Comparison of ENCODE assay signal across 20 cellular contexts in the genomic region with DNA sequence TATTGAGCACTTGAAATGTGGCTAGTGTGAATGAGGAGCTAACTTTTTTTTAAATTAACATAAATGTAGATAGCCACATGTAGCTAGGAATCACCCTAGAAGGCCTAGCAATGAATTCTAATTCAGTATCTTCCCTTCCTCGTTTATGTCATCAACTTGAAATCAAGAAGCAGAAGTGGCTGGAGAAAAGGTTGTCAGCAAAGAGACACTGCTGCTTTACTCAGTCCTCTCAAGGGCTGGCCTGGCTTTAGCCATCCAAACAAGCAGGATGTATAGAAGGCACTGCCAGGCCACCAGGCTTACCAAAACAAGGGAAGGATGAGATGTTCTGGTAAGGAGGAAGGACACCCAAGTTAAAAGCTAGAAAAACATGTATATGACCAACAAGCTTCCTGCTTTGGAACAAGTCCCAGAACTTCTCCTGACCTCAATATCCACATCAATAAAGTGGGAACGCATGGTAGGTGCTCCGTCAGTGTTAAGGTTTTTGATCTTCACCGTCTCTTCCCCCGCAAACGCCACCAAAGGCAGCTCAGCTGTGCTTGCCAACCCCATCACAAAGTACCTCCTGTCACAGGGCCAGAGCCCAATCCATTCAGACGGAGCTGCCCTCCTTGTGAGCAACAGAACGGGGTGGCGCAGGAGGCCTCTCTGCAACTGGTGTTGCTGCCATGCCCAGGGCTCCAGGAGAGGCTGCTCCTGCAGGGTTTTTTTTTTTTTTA.
A peak's percentile ranks its signal among the peaks of the same experiment; 100 is the strongest.
DNase-seq lines count a peak whose midpoint lies in the region; ATAC-seq and TF ChIP-seq lines count a peak whose summit lies in the region.
"Had no signal": no experiment of that assay in that cellular context is flagged by ENCODE, and none has a peak within 500 bp of the region (broad histone marks: within the 10 kb centered on the region; RNA-seq: fewer than 3 reads in every experiment).

No MANE protein-coding gene starts in this region.

- no peaks in the 10 kb centered on the region for H3K36me3 ChIP-seq in DND-41 (ENCODE audit: insufficient read depth, low read length)
- H3K36me3 ChIP-seq: left ventricle myocardium inferior had no signal

- no peaks in the 10 kb centered on the region for H4K20me1 ChIP-seq in DND-41 (ENCODE audit: insufficient read depth, low read length)

- TF ChIP-seq CTCF in DND-41 (IDR thresholded peaks at IDR 0.05; ENCODE audit: borderline replicate concordance, extremely low read depth, low read length, poor library complexity, severe bottlenecking): no peak
- no peak for TF ChIP-seq CTCF in CD4-positive, alpha-beta T cell (IDR thresholded peaks at IDR 0.05)

- POLR2A ChIA-PET in naive thymus-derived CD8-positive, alpha-beta T cell (lab: Charles Lee): interaction anchor here (0.7 to 1.3 kb wide), 2 partner anchors 10 to 873 kb away, joined by 3 read pairs; no protein-coding TSS in a partner anchor
- POLR2A ChIA-PET in CD4-positive, alpha-beta T cell (lab: Charles Lee): no interaction called here

- peak overlapping the region in 8 of 10 donors; percentile 4 to 90 (median 64) for H3K27ac Mint-ChIP-seq in naive thymus-derived CD8-positive, alpha-beta T cell
- H3K27ac Mint-ChIP-seq in CD4-positive, alpha-beta T cell: no peak overlapping the region
- H3K27ac Mint-ChIP-seq: activated T-cell treated with anti-CD3 and anti-CD28 coated beads, Interleukin-2, amount 50 U/mL, for 24 hours had no signal

- intact Hi-C loops in CD4-positive, alpha-beta T cell (cut with DNase I, micrococcal nuclease): no loop called here

- H3K27me3 ChIP-seq in DND-41 (ENCODE audit: insufficient read depth, low read length, poor library complexity): no peaks in the 10 kb centered on the region
- no peaks in the 10 kb centered on the region for H3K27me3 ChIP-seq in CD4-positive, alpha-beta T cell (ENCODE audit: control insufficient read depth, insufficient read depth, low read length)

- H3K4me1 Mint-ChIP-seq in naive thymus-derived CD8-positive, alpha-beta T cell: peaks cover 20 to 52% (median 43%) of the 10 kb centered on the region in 4 donors
- H3K4me1 Mint-ChIP-seq in CD4-positive, alpha-beta T cell (ENCODE audit: low read depth): peaks cover 15% of the 10 kb centered on the region

- H3K9me3 ChIP-seq in DND-41 (ENCODE audit: insufficient read depth, low read length, severe bottlenecking): no peaks in the 10 kb centered on the region
- no peaks in the 10 kb centered on the region for H3K9me3 ChIP-seq in CD4-positive, alpha-beta T cell (ENCODE audit: control insufficient read depth, low read length)
- H3K9me3 ChIP-seq: left ventricle myocardium inferior had no signal

- H3K9me3 Mint-ChIP-seq in naive thymus-derived CD8-positive, alpha-beta T cell: no peaks in the 10 kb centered on the region
- H3K9me3 Mint-ChIP-seq in CD4-positive, alpha-beta T cell: no peaks in the 10 kb centered on the region
- H3K9me3 Mint-ChIP-seq: activated T-cell treated with anti-CD3 and anti-CD28 coated beads, Interleukin-2, amount 50 U/mL, for 24 hours had no signal

- H3K36me3 Mint-ChIP-seq in naive thymus-derived CD8-positive, alpha-beta T cell: no peaks in the 10 kb centered on the region
- H3K36me3 Mint-ChIP-seq in CD4-positive, alpha-beta T cell (ENCODE audit: low read depth): no peaks in the 10 kb centered on the region

- peak; percentile 8 for DNase-seq in activated CD4-positive, alpha-beta T cell treated with anti-CD3 and anti-CD28 coated beads for 48 hours
- no peak for DNase-seq in activated CD4-positive, alpha-beta T cell treated with anti-CD3 and anti-CD28 coated beads, Interleukin-2, amount 50 U/mL, for 48 hours
- peak; percentile 68 for DNase-seq in DND-41
- DNase-seq in OCI-M1 (lab: John Stamatoyannopoulos, UW): peak; percentile 9
- peak in 7 of 10 donors; percentile 5 to 70 (median 37) for DNase-seq in naive thymus-derived CD8-positive, alpha-beta T cell
- no peak for DNase-seq in CD4-positive, alpha-beta T cell
- DNase-seq in NOMO-1 (lab: John Stamatoyannopoulos, UW; ENCODE audit: unreplicated experiment in 2 of 2): no peak
- DNase-seq: activated T-cell treated with anti-CD3 and anti-CD28 coated beads, Interleukin-2, amount 50 U/mL, for 24 hours; effector CD8-positive, alpha-beta T cell; glutamatergic neuron; H7; left ventricle myocardium inferior; NCI-H146; occipital lobe; PC-9; SHP77; stimulated activated CD8-positive, alpha-beta memory T cell treated with anti-CD3 and anti-CD28 coated beads, Interleukin-4, amount 100 ng/mL, for 48 hours; SW 1271; trophoblast cell had no signal

- no peak overlapping the region for H3K9ac ChIP-seq in DND-41 (ENCODE audit: low read depth, low read length)

- no peaks in the 10 kb centered on the region for H3K79me2 ChIP-seq in DND-41 (ENCODE audit: insufficient read depth, low read length)

- H3K27me3 Mint-ChIP-seq in naive thymus-derived CD8-positive, alpha-beta T cell: peaks cover 0 to 20% (median 10%) of the 10 kb centered on the region in 5 donors
- peaks cover 5% of the 10 kb centered on the region for H3K27me3 Mint-ChIP-seq in CD4-positive, alpha-beta T cell
- H3K27me3 Mint-ChIP-seq: activated T-cell treated with anti-CD3 and anti-CD28 coated beads, Interleukin-2, amount 50 U/mL, for 24 hours had no signal

- ATAC-seq in DND-41 (ENCODE audit: insufficient read depth, low read depth) (peak; percentile 91), HG02885 (IDR thresholded peaks at IDR 0.05; ENCODE audit: poor library complexity, unreplicated experiment) (no peak)
- ATAC-seq in naive thymus-derived CD8-positive, alpha-beta T cell: peak; percentile 63 to 79
- ATAC-seq in CD4-positive, alpha-beta T cell (ENCODE audit: poor library complexity): no peak

- H2AFZ ChIP-seq in DND-41 (ENCODE audit: low read depth, low read length): no peak overlapping the region
- H2AFZ ChIP-seq: PC-9 had no signal

- H3K27ac ChIP-seq in DND-41 (ENCODE audit: low read length): no peak overlapping the region
- H3K27ac ChIP-seq in CD4-positive, alpha-beta T cell (ENCODE audit: low read depth, low read length): no peak overlapping the region
- H3K27ac ChIP-seq: left ventricle myocardium inferior, PC-9 had no signal

- no peak overlapping the region for H3K4me2 ChIP-seq in DND-41 (ENCODE audit: insufficient read depth, low read length)
- H3K4me2 ChIP-seq: PC-9 had no signal

- H3K4me3 Mint-ChIP-seq in naive thymus-derived CD8-positive, alpha-beta T cell: peak overlapping the region in 8 of 10 donors; percentile 16 to 70 (median 46)
- H3K4me3 Mint-ChIP-seq in CD4-positive, alpha-beta T cell: no peak overlapping the region
- H3K4me3 Mint-ChIP-seq: activated T-cell treated with anti-CD3 and anti-CD28 coated beads, Interleukin-2, amount 50 U/mL, for 24 hours had no signal

- H3K4me1 ChIP-seq in DND-41 (ENCODE audit: insufficient read depth, low read length): no peaks in the 10 kb centered on the region
- H3K4me1 ChIP-seq: left ventricle myocardium inferior had no signal

- CTCF ChIA-PET in CD4-positive, alpha-beta T cell (lab: Charles Lee): interaction anchor here (0.7 kb wide), 1 partner anchor 28 kb away, joined by 3 read pairs; no protein-coding TSS in a partner anchor

- H3K4me3 ChIP-seq in DND-41 (ENCODE audit: low read depth in 1 of 2, low read length in 2 of 2): no peak overlapping the region
- H3K4me3 ChIP-seq: left ventricle myocardium inferior, PC-9 had no signal

Comparison
In these comparisons a context has a peak if more than half of its experiments do, and no peak if none do; other contexts are left out.
1. DNase-seq: peak in activated CD4-positive, alpha-beta T cell treated with anti-CD3 and anti-CD28 coated beads for 48 hours (single experiment), DND-41 (single experiment), OCI-M1 (single experiment) and naive thymus-derived CD8-positive, alpha-beta T cell (7 of 10); none in activated CD4-positive, alpha-beta T cell treated with anti-CD3 and anti-CD28 coated beads, Interleukin-2, amount 50 U/mL, for 48 hours (0 of 2), CD4-positive, alpha-beta T cell (0 of 10) and NOMO-1 (0 of 2).
2. ATAC-seq: peak in DND-41 (single experiment) and naive thymus-derived CD8-positive, alpha-beta T cell (2 of 2); none in HG02885 (single experiment) and CD4-positive, alpha-beta T cell (single experiment).